37 cellular contexts compared by ENCODE assay signal in genomic region chr12:130468186-130468585, GRCh38.
"Had no signal": no experiment of that assay in that cellular context is flagged by ENCODE, and none has a peak within 500 bp of the region (broad histone marks: within the 10 kb centered on the region; RNA-seq: fewer than 3 reads in every experiment).

No MANE protein-coding gene starts in this region.

- H3K9me3 Mint-ChIP-seq: activated CD4-positive, alpha-beta T cell treated with anti-CD3 and anti-CD28 coated beads, Interleukin-2, amount 10 ng/mL, durations not matched to agents 24 days and 14 days; activated naive CD4-positive, alpha-beta T cell treated with anti-CD3 and anti-CD28 coated beads, Interleukin-2, amount 50 U/mL, for 24 hours; central memory CD8-positive, alpha-beta T cell had no signal

- H3K27me3 Mint-ChIP-seq: activated B cell treated with CpG ODN at 0.5 μM for 24 hours; activated CD4-positive, alpha-beta memory T cell treated with anti-CD3 and anti-CD28 coated beads for 36 hours; activated CD4-positive, alpha-beta T cell treated with anti-CD3 and anti-CD28 coated beads, Interleukin-2, amount 10 ng/mL, durations not matched to agents 24 days and 14 days; activated CD8-positive, alpha-beta memory T cell treated with anti-CD3 and anti-CD28 coated beads, Interleukin-2, amount 10 ng/mL, durations not matched to agents 7 days and 5 days; activated CD8-positive, alpha-beta T cell treated with anti-CD3 and anti-CD28 coated beads for 36 hours; activated naive CD4-positive, alpha-beta T cell treated with anti-CD3 and anti-CD28 coated beads, Interleukin-2, amount 10 ng/mL, durations not matched to agents 7 days and 5 days; activated naive CD8-positive, alpha-beta T cell; activated naive CD8-positive, alpha-beta T cell treated with anti-CD3 and anti-CD28 coated beads, Interleukin-2, amount 10 ng/mL, durations not matched to agents 7 days and 5 days; activated naive CD8-positive, alpha-beta T cell treated with anti-CD3 and anti-CD28 coated beads, Interleukin-2, amount 50 U/mL, for 24 hours; activated T-cell treated with anti-CD3 and anti-CD28 coated beads, Interleukin-2, amount 50 U/mL, for 24 hours; brain; central memory CD8-positive, alpha-beta T cell had no signal

- H3K4me1 ChIP-seq: ascending aorta had no signal

- H3K27ac Mint-ChIP-seq: activated B cell treated with CpG ODN at 0.5 μM for 24 hours; activated CD4-positive, alpha-beta memory T cell treated with anti-CD3 and anti-CD28 coated beads for 36 hours; activated CD4-positive, alpha-beta T cell treated with anti-CD3 and anti-CD28 coated beads, Interleukin-2, amount 10 ng/mL, durations not matched to agents 24 days and 14 days; activated CD8-positive, alpha-beta memory T cell treated with anti-CD3 and anti-CD28 coated beads, Interleukin-2, amount 10 ng/mL, durations not matched to agents 7 days and 5 days; activated CD8-positive, alpha-beta T cell treated with anti-CD3 and anti-CD28 coated beads for 36 hours; activated naive CD4-positive, alpha-beta T cell treated with anti-CD3 and anti-CD28 coated beads, Interleukin-2, amount 10 ng/mL, durations not matched to agents 7 days and 5 days; activated naive CD4-positive, alpha-beta T cell treated with anti-CD3 and anti-CD28 coated beads, Interleukin-2, amount 50 U/mL, for 24 hours; activated naive CD8-positive, alpha-beta T cell; activated naive CD8-positive, alpha-beta T cell treated with anti-CD3 and anti-CD28 coated beads, Interleukin-2, amount 10 ng/mL, durations not matched to agents 7 days and 5 days; activated naive CD8-positive, alpha-beta T cell treated with anti-CD3 and anti-CD28 coated beads, Interleukin-2, amount 50 U/mL, for 24 hours; activated T-cell treated with anti-CD3 and anti-CD28 coated beads, Interleukin-2, amount 50 U/mL, for 24 hours; activated T-helper 2 cell treated with anti-CD3 and anti-CD28 coated beads, Interferon-gamma antibody, Interleukin-2, Interleukin-4, amounts not matched to agents 10 μg/mL and 5 μg/mL and 100 μg/mL, durations not matched to agents 14 hours and 24 hours and 36 hours; T-helper 1 cell treated with Interleukin-12 subunit alpha and Interleukin-12 subunit beta and Interleukin-4 antibody, amounts not matched to agents 30 μg/mL and 1 μg/mL, for 36 hours; T-helper 2 cell treated with Interferon-gamma antibody and Interleukin-4, amounts not matched to agents 5 μg/mL and 100 μg/mL, for 36 hours had no signal

- H3K9me3 ChIP-seq: ascending aorta had no signal

- FAIRE-seq: bronchial epithelial cell, TTC549 had no signal

- H3K27me3 ChIP-seq: ascending aorta, cardiac muscle cell had no signal

- H3K27ac ChIP-seq: ascending aorta, cardiac muscle cell, VCaP had no signal

- ATAC-seq: activated CD8-positive, alpha-beta memory T cell treated with anti-CD3 and anti-CD28 coated beads, Interleukin-2, amount 10 ng/mL, durations not matched to agents 7 days and 5 days; activated CD8-positive, alpha-beta T cell treated with anti-CD3 and anti-CD28 coated beads for 36 hours; activated naive CD8-positive, alpha-beta T cell treated with anti-CD3 and anti-CD28 coated beads, Interleukin-2, amount 50 U/mL, for 24 hours had no signal

- H3K36me3 Mint-ChIP-seq: activated CD4-positive, alpha-beta memory T cell treated with anti-CD3 and anti-CD28 coated beads for 36 hours; activated CD8-positive, alpha-beta memory T cell treated with anti-CD3 and anti-CD28 coated beads, Interleukin-2, amount 10 ng/mL, durations not matched to agents 7 days and 5 days; activated naive CD4-positive, alpha-beta T cell treated with anti-CD3 and anti-CD28 coated beads, Interleukin-2, amount 10 ng/mL, durations not matched to agents 7 days and 5 days; activated naive CD4-positive, alpha-beta T cell treated with anti-CD3 and anti-CD28 coated beads, Interleukin-2, amount 50 U/mL, for 24 hours; activated naive CD8-positive, alpha-beta T cell; activated naive CD8-positive, alpha-beta T cell treated with anti-CD3 and anti-CD28 coated beads, Interleukin-2, amount 10 ng/mL, durations not matched to agents 7 days and 5 days had no signal

- H3K4me3 Mint-ChIP-seq: activated B cell treated with CpG ODN at 0.5 μM for 24 hours; activated CD4-positive, alpha-beta memory T cell treated with anti-CD3 and anti-CD28 coated beads for 36 hours; activated CD4-positive, alpha-beta T cell treated with anti-CD3 and anti-CD28 coated beads, Interleukin-2, amount 10 ng/mL, durations not matched to agents 24 days and 14 days; activated CD8-positive, alpha-beta memory T cell treated with anti-CD3 and anti-CD28 coated beads, Interleukin-2, amount 10 ng/mL, durations not matched to agents 7 days and 5 days; activated CD8-positive, alpha-beta T cell treated with anti-CD3 and anti-CD28 coated beads for 36 hours; activated naive CD4-positive, alpha-beta T cell treated with anti-CD3 and anti-CD28 coated beads, Interleukin-2, amount 10 ng/mL, durations not matched to agents 7 days and 5 days; activated naive CD4-positive, alpha-beta T cell treated with anti-CD3 and anti-CD28 coated beads, Interleukin-2, amount 50 U/mL, for 24 hours; activated naive CD8-positive, alpha-beta T cell; activated naive CD8-positive, alpha-beta T cell treated with anti-CD3 and anti-CD28 coated beads, Interleukin-2, amount 10 ng/mL, durations not matched to agents 7 days and 5 days; activated naive CD8-positive, alpha-beta T cell treated with anti-CD3 and anti-CD28 coated beads, Interleukin-2, amount 50 U/mL, for 24 hours; activated T-cell treated with anti-CD3 and anti-CD28 coated beads, Interleukin-2, amount 50 U/mL, for 24 hours; brain; central memory CD8-positive, alpha-beta T cell; T-helper 1 cell treated with Interleukin-12 subunit alpha and Interleukin-12 subunit beta and Interleukin-4 antibody, amounts not matched to agents 30 μg/mL and 1 μg/mL, for 36 hours; T-helper 2 cell treated with Interferon-gamma antibody and Interleukin-4, amounts not matched to agents 5 μg/mL and 100 μg/mL, for 36 hours had no signal

- H3K4me1 Mint-ChIP-seq: activated B cell treated with CpG ODN at 0.5 μM for 24 hours; activated CD4-positive, alpha-beta T cell treated with anti-CD3 and anti-CD28 coated beads, Interleukin-2, amount 10 ng/mL, durations not matched to agents 24 days and 14 days; activated CD8-positive, alpha-beta memory T cell treated with anti-CD3 and anti-CD28 coated beads, Interleukin-2, amount 10 ng/mL, durations not matched to agents 7 days and 5 days; activated naive CD4-positive, alpha-beta T cell treated with anti-CD3 and anti-CD28 coated beads, Interleukin-2, amount 10 ng/mL, durations not matched to agents 7 days and 5 days; activated naive CD4-positive, alpha-beta T cell treated with anti-CD3 and anti-CD28 coated beads, Interleukin-2, amount 50 U/mL, for 24 hours; activated naive CD8-positive, alpha-beta T cell treated with anti-CD3 and anti-CD28 coated beads, Interleukin-2, amount 10 ng/mL, durations not matched to agents 7 days and 5 days; activated naive CD8-positive, alpha-beta T cell treated with anti-CD3 and anti-CD28 coated beads, Interleukin-2, amount 50 U/mL, for 24 hours; central memory CD8-positive, alpha-beta T cell had no signal

- DNase-seq: activated B cell treated with CpG ODN at 0.5 μM for 24 hours; activated CD4-positive, alpha-beta memory T cell treated with anti-CD3 and anti-CD28 coated beads for 36 hours; activated CD4-positive, alpha-beta T cell treated with anti-CD3 and anti-CD28 coated beads for 4 hours; activated CD4-positive, alpha-beta T cell treated with anti-CD3 and anti-CD28 coated beads, Interleukin-2, amount 10 ng/mL, durations not matched to agents 24 days and 14 days; activated CD4-positive, alpha-beta T cell treated with anti-CD3 and anti-CD28 coated beads, Interleukin-2, amount 50 U/mL, for 1 hour; activated CD4-positive, alpha-beta T cell treated with anti-CD3 and anti-CD28 coated beads, Interleukin-2, amount 50 U/mL, for 4 hours; activated CD4-positive, CD25-positive, alpha-beta regulatory T cell treated with anti-CD3 and anti-CD28 coated beads, Interleukin-2, amount 50 U/mL, for 72 hours; activated CD8-positive, alpha-beta memory T cell treated with anti-CD3 and anti-CD28 coated beads, Interleukin-2, amount 10 ng/mL, durations not matched to agents 7 days and 5 days; activated CD8-positive, alpha-beta memory T cell treated with anti-CD3 and anti-CD28 coated beads, Interleukin-2, amount 50 U/mL, for 48 hours; activated CD8-positive, alpha-beta T cell treated with anti-CD3 and anti-CD28 coated beads for 36 hours; activated effector memory CD4-positive, alpha-beta T cell treated with Interleukin-2 at 50 U/mL for 16 hours; activated gamma-delta T cell; activated naive CD4-positive, alpha-beta T cell treated with anti-CD3 and anti-CD28 coated beads, Interleukin-2, amount 10 ng/mL, durations not matched to agents 7 days and 5 days; activated naive CD4-positive, alpha-beta T cell treated with Interleukin-2 at 50 U/mL for 16 hours; activated naive CD8-positive, alpha-beta T cell treated with anti-CD3 and anti-CD28 coated beads, Interleukin-2, amount 10 ng/mL, durations not matched to agents 7 days and 5 days; activated naive CD8-positive, alpha-beta T cell treated with anti-CD3 and anti-CD28 coated beads, Interleukin-2, amount 50 U/mL, for 24 hours; activated T-cell treated with anti-CD3 and anti-CD28 coated beads, Interleukin-2, amount 50 U/mL, for 24 hours; activated T-cell treated with anti-CD3 and anti-CD28 coated beads, Interleukin-2, amount 50 U/mL, for 48 hours; amygdala; anterior cingulate cortex; caudate nucleus; cerebellar nuclear complex; T-helper 1 cell; T-helper 2 cell; T-helper 9 cell had no signal

- H3K4me3 ChIP-seq: ascending aorta, cardiac muscle cell had no signal

- H3K36me3 ChIP-seq: ascending aorta, cardiac muscle cell had no signal
